Comparison of ENCODE assay signal across 8 cellular contexts in genomic region chr6:159008656-159009288, GRCh38. TPM values are rescaled to one million over a fixed set of nuclear protein-coding genes. Genes with fewer than 3 reads are reported as not detected.
DNase-seq lines count a peak whose midpoint lies in the region; ATAC-seq, FAIRE-seq and TF ChIP-seq lines count a peak whose summit lies in the region.

No MANE protein-coding gene starts in this region.

- no peaks in the 10 kb centered on the region for H3K79me1 ChIP-seq in neuronal stem cell (ENCODE audit: low read depth, low read length)

- peak; percentile 29 for TF ChIP-seq CTCF in AG04449 (IDR thresholded peaks at IDR 0.05; ENCODE audit: insufficient read depth, low read length, missing control alignments)
- TF ChIP-seq CTCF in GM10266 (IDR thresholded peaks at IDR 0.05; ENCODE audit: control insufficient read depth, insufficient read depth, low read depth, missing control alignments), result peak; percentile 70
- TF ChIP-seq CTCF in RWPE2 (IDR thresholded peaks at IDR 0.05; ENCODE audit: poor library complexity, severe bottlenecking), result peak; percentile 78
- TF ChIP-seq CTCF in endothelial cell of umbilical vein (IDR thresholded peaks at IDR 0.05; ENCODE audit: extremely low read depth in 1 of 2, insufficient read depth in 1 of 2, low read depth in 1 of 2, low read length in 2 of 2), result peak; percentile 14 to 21
- TF ChIP-seq CTCF in parathyroid adenoma (IDR thresholded peaks at IDR 0.05), result peak; percentile 51

- H4K8ac ChIP-seq in neuronal stem cell (ENCODE audit: low read depth, low read length), result no peak overlapping the region

- no peaks in the 10 kb centered on the region for H3K9me1 ChIP-seq in endothelial cell of umbilical vein (replicated peaks; ENCODE audit: control insufficient read depth, extremely low read depth, insufficient read depth, low read length)

- H3K9me3 ChIP-seq in RWPE2 (ENCODE audit: severe bottlenecking) (no peaks in the 10 kb centered on the region), endothelial cell of umbilical vein (replicated peaks; ENCODE audit: control insufficient read depth, insufficient read depth, low read length) (no peaks in the 10 kb centered on the region), parathyroid adenoma (ENCODE audit: control insufficient read depth, low read length) (no peaks in the 10 kb centered on the region), neuronal stem cell (replicated peaks in 1 of 2; ENCODE audit: control insufficient read depth in 2 of 2, insufficient read depth in 1 of 2, low read depth in 1 of 2, low read length in 2 of 2) (no peaks in the 10 kb centered on the region)

- no peak overlapping the region for H2BK5ac ChIP-seq in neuronal stem cell (ENCODE audit: low read length)

- BruUV-seq in endothelial cell of umbilical vein (replicated peaks; lab: Mats Ljungman, UMichigan), result no TSS peak

- no peak overlapping the region for H3K4ac ChIP-seq in neuronal stem cell (ENCODE audit: low read length)

- no peak overlapping the region for H2BK15ac ChIP-seq in neuronal stem cell (ENCODE audit: low read length)

- CTCF ChIA-PET in AG04449 (lab: Yijun Ruan, JAX), result interaction anchor here (0.7 to 9.8 kb wide), 25 partner anchors 9 to 646 kb away, joined by 3 to 177 read pairs (median 6); partner anchors contain the start of gene RSPH3
- CTCF ChIA-PET in endothelial cell of umbilical vein (lab: Charles Lee), result interaction anchor here (0.7 to 4.9 kb wide), 22 partner anchors 9 to 646 kb away, joined by 3 to 165 read pairs (median 5); partner anchors contain the start of gene RSPH3
- CTCF ChIA-PET in HEK293T (lab: Yijun Ruan, JAX), result interaction anchor here (0.9 to 1.6 kb wide), 5 partner anchors 10 to 126 kb away, joined by 3 to 6 read pairs (median 3); no protein-coding TSS in a partner anchor

- H3K9ac ChIP-seq in endothelial cell of umbilical vein (replicated peaks; ENCODE audit: extremely low read depth, insufficient read depth, low read length), result no peak overlapping the region
- no peak overlapping the region for H3K9ac ChIP-seq in parathyroid adenoma
- H3K9ac ChIP-seq in neuronal stem cell (ENCODE audit: low read depth, low read length, poor library complexity), result no peak overlapping the region

- intact Hi-C loops in endothelial cell of umbilical vein (cut with micrococcal nuclease), result loop anchor here (1.0 kb wide), 2 partner anchors 96 to 126 kb away; no protein-coding TSS in a partner anchor

- H4K20me1 ChIP-seq in endothelial cell of umbilical vein (replicated peaks; ENCODE audit: control insufficient read depth, extremely low read depth, insufficient read depth, low read length), result no peaks in the 10 kb centered on the region

- H3K18ac ChIP-seq in neuronal stem cell (ENCODE audit: low read length), result no peak overlapping the region

- H3K14ac ChIP-seq in neuronal stem cell (ENCODE audit: low read length), result no peak overlapping the region

- H2BK120ac ChIP-seq in neuronal stem cell (ENCODE audit: low read depth, low read length), result no peak overlapping the region

- ATAC-seq in HG03139 (IDR thresholded peaks at IDR 0.05; ENCODE audit: unreplicated experiment) (peak; percentile 67), RWPE2 (ENCODE audit: low read depth) (0 out of 3 replicates have a peak, but pooled peaks have one; percentile 45)

- H2BK12ac ChIP-seq in neuronal stem cell (ENCODE audit: low read length), result no peak overlapping the region

- POLR2A ChIA-PET in AG04449 (lab: Yijun Ruan, JAX), result no interaction called here
- POLR2A ChIA-PET in endothelial cell of umbilical vein (lab: Charles Lee), result interaction anchor here (0.6 kb wide), 1 partner anchor 317 kb away, joined by 3 read pairs; no protein-coding TSS in a partner anchor
- POLR2A ChIA-PET in HEK293T (lab: Yijun Ruan, JAX), result interaction anchor here (1.2 kb wide), 1 partner anchor 9 kb away, joined by 3 read pairs; the partner anchor contains the start of gene RSPH3

- dilution Hi-C loops in endothelial cell of umbilical vein (cut with MboI; ENCODE audit: extremely low pct_ligation_motif_present, low sequenced_read_pairs), result no loop called here

- no CpG with 5 or more reads among the region's 10 CpGs for WGBS in neuronal stem cell (ENCODE audit: extremely low coverage in 2 of 2, insufficient read length in 2 of 2, insufficient replicate concordance in 1 of 2), 2 donors

- no peak overlapping the region for H2AFZ ChIP-seq in endothelial cell of umbilical vein (ENCODE audit: low read depth, low read length)
- H2AFZ ChIP-seq in parathyroid adenoma, result no peak overlapping the region
- H2AFZ ChIP-seq in neuronal stem cell (ENCODE audit: low read length), result no peak overlapping the region

- H3K79me2 ChIP-seq in endothelial cell of umbilical vein (ENCODE audit: control insufficient read depth, insufficient read depth, low read length) (no peaks in the 10 kb centered on the region), parathyroid adenoma (peaks cover 5% of the 10 kb centered on the region)

- peak; percentile 59 for FAIRE-seq in endothelial cell of umbilical vein (lab: Jason Lieb, UNC)

- no peak overlapping the region for H3K4me2 ChIP-seq in endothelial cell of umbilical vein (ENCODE audit: insufficient read depth, low read length)
- no peak overlapping the region for H3K4me2 ChIP-seq in parathyroid adenoma (ENCODE audit: low read length)
- H3K4me2 ChIP-seq in neuronal stem cell (ENCODE audit: insufficient read depth, low read length, poor library complexity, severe bottlenecking), result no peak overlapping the region

- H3K27ac ChIP-seq in RWPE2 (ENCODE audit: poor library complexity, severe bottlenecking) (no peak overlapping the region), endothelial cell of umbilical vein (ENCODE audit: insufficient read depth, low read depth, low read length) (no peak overlapping the region), parathyroid adenoma (no peak overlapping the region), neuronal stem cell (replicated peaks; ENCODE audit: low read length) (no peak overlapping the region)

- H3K36me3 ChIP-seq in RWPE2 (ENCODE audit: low read depth) (no peaks in the 10 kb centered on the region), endothelial cell of umbilical vein (ENCODE audit: control insufficient read depth in 2 of 2, extremely low read depth in 1 of 2, insufficient read depth in 2 of 2, low read length in 2 of 2) (no peaks in the 10 kb centered on the region), parathyroid adenoma (ENCODE audit: control insufficient read depth, insufficient read depth, low read length) (no peaks in the 10 kb centered on the region), neuronal stem cell (replicated peaks in 1 of 2; ENCODE audit: control insufficient read depth in 2 of 2, insufficient read depth in 2 of 2, low read length in 2 of 2) (no peaks in the 10 kb centered on the region)

- no peak overlapping the region for H4K91ac ChIP-seq in neuronal stem cell (ENCODE audit: low read depth, low read length, poor library complexity)

- H2AK5ac ChIP-seq in neuronal stem cell (ENCODE audit: low read depth, low read length), result no peak overlapping the region

- H3K4me1 ChIP-seq in RWPE2 (ENCODE audit: insufficient read depth, poor library complexity, severe bottlenecking) (no peaks in the 10 kb centered on the region), endothelial cell of umbilical vein (ENCODE audit: control insufficient read depth, extremely low read depth, insufficient read depth, low read length) (no peaks in the 10 kb centered on the region), parathyroid adenoma (no peaks in the 10 kb centered on the region), neuronal stem cell (ENCODE audit: control insufficient read depth in 2 of 2, insufficient read depth in 1 of 2, low read depth in 1 of 2, low read length in 2 of 2) (no peaks in the 10 kb centered on the region)

- no peak overlapping the region for H3K4me3 ChIP-seq in AG04449 (ENCODE audit: low read depth, low read length)
- H3K4me3 ChIP-seq in RWPE2 (ENCODE audit: severe bottlenecking), result no peak overlapping the region
- no peak overlapping the region for H3K4me3 ChIP-seq in endothelial cell of umbilical vein (replicated peaks in 1 of 3; ENCODE audit: insufficient read depth in 1 of 3, low read depth in 1 of 3, low read length in 3 of 3)
- H3K4me3 ChIP-seq in parathyroid adenoma (ENCODE audit: low read depth, low read length), result no peak overlapping the region
- H3K4me3 ChIP-seq in neuronal stem cell (ENCODE audit: low read length in 2 of 2), result no peak overlapping the region

- no peak overlapping the region for H3K23ac ChIP-seq in neuronal stem cell (ENCODE audit: low read depth, low read length, poor library complexity)

- no peak for TF ChIP-seq POLR2A in endothelial cell of umbilical vein (IDR thresholded peaks at IDR 0.05; ENCODE audit: low read depth, low read length)

- DNase-seq in AG04449 (ENCODE audit: low read depth, low spot score) (no peak), GM10266 (ENCODE audit: extremely low spot score) (peak; percentile 52), RWPE2 (ENCODE audit: low spot score) (no peak), endothelial cell of umbilical vein (ENCODE audit: low read depth, low spot score) (peak; percentile 30), HEK293T (ENCODE audit: extremely low spot score) (no peak), neuronal stem cell (ENCODE audit: low spot score) (no peak)

- no peaks in the 10 kb centered on the region for H3K27me3 ChIP-seq in RWPE2 (ENCODE audit: insufficient read depth, poor library complexity, severe bottlenecking)
- H3K27me3 ChIP-seq in endothelial cell of umbilical vein (ENCODE audit: control insufficient read depth in 2 of 2, insufficient read depth in 2 of 2, low read length in 2 of 2), result no peaks in the 10 kb centered on the region
- H3K27me3 ChIP-seq in parathyroid adenoma (ENCODE audit: control insufficient read depth, insufficient read depth, low read length), result no peaks in the 10 kb centered on the region
- no peaks in the 10 kb centered on the region for H3K27me3 ChIP-seq in neuronal stem cell (ENCODE audit: control insufficient read depth in 3 of 3, insufficient read depth in 3 of 3, low read depth in 1 of 3, low read length in 3 of 3)

RNA-seq across cellular contexts. Expression of gene RSPH3, which starts 8.8 kb away (rescaled TPM):
- total RNA-seq in endothelial cell of umbilical vein, result 3.0 and 3.3 TPM in 2 replicates
- polyA plus RNA-seq in endothelial cell of umbilical vein, result 0.66 and 1.1 TPM in 2 replicates
- 0.50 and 0.61 TPM in 2 replicates for polyA plus RNA-seq in endothelial cell of umbilical vein (2011; cell fraction: cytosol; rRNA removed)
- polyA plus RNA-seq in endothelial cell of umbilical vein (2011; cell fraction: nucleus; rRNA removed), result 0.74 and 1.1 TPM in 2 replicates
- polyA plus RNA-seq in endothelial cell of umbilical vein (2012), result 1.5 and 1.8 TPM in 2 replicates
- 0.73 and 1.7 TPM in 2 replicates for polyA minus RNA-seq in endothelial cell of umbilical vein
- 3.7 TPM for polyA minus RNA-seq in endothelial cell of umbilical vein (2011; cell fraction: cytosol; rRNA and poly(A)+ RNA removed)
- polyA minus RNA-seq in endothelial cell of umbilical vein (2011; cell fraction: nucleus; rRNA and poly(A)+ RNA removed), result 0.67 and 1.1 TPM in 2 replicates
- polyA plus RNA-seq in neuronal stem cell (2013, experiment 1 of 2), result 3.8 TPM
- 4.0 TPM for polyA plus RNA-seq in neuronal stem cell (2013, experiment 2 of 2)

RNA-seq across cellular contexts. Expression of gene TAGAP, which starts 36.0 kb away (rescaled TPM):
- total RNA-seq in endothelial cell of umbilical vein, result not detected in 2 replicates
- not detected in 2 replicates for polyA plus RNA-seq in endothelial cell of umbilical vein
- 0.03 TPM in 1 of 2 replicates, not detected in the other for polyA plus RNA-seq in endothelial cell of umbilical vein (2011; cell fraction: cytosol; rRNA removed)
- polyA plus RNA-seq in endothelial cell of umbilical vein (2011; cell fraction: nucleus; rRNA removed), result 0.03 TPM in 1 of 2 replicates, not detected in the other
- not detected in 2 replicates for polyA plus RNA-seq in endothelial cell of umbilical vein (2012)
- not detected in 2 replicates for polyA minus RNA-seq in endothelial cell of umbilical vein
- polyA minus RNA-seq in endothelial cell of umbilical vein (2011; cell fraction: cytosol; rRNA and poly(A)+ RNA removed), result not detected
- not detected in 2 replicates for polyA minus RNA-seq in endothelial cell of umbilical vein (2011; cell fraction: nucleus; rRNA and poly(A)+ RNA removed)
- polyA plus RNA-seq in neuronal stem cell (2013, experiment 1 of 2), result not detected
- not detected for polyA plus RNA-seq in neuronal stem cell (2013, experiment 2 of 2)

Comparison
In these comparisons a context has a peak if more than half of its experiments do, and no peak if none do; other contexts are left out.
1. DNase-seq: peak in GM10266 (single experiment) and endothelial cell of umbilical vein (single experiment); none in AG04449 (single experiment), RWPE2 (single experiment), HEK293T (single experiment) and neuronal stem cell (single experiment).
2. CTCF ChIP-seq: peak in every context shown above with its lines; median percentile 78 in RWPE2; 70 in GM10266; 51 in parathyroid adenoma; 29 in AG04449; 18 in endothelial cell of umbilical vein.